31 cellular contexts compared by ENCODE assay signal in genomic region chr10:47370878-47371277, GRCh38. TPM values are rescaled to one million over a fixed set of nuclear protein-coding genes. Genes with fewer than 3 reads are reported as not detected.
A peak's percentile ranks its signal among the peaks of the same experiment; 100 is the strongest.
DNase-seq lines count a peak whose midpoint lies in the region; ATAC-seq and TF ChIP-seq lines count a peak whose summit lies in the region.
"Had no signal": no experiment of that assay in that cellular context is flagged by ENCODE, and none has a peak within 500 bp of the region (broad histone marks: within the 10 kb centered on the region; RNA-seq: fewer than 3 reads in every experiment).

No MANE protein-coding gene starts in this region.

- H3K36me3 ChIP-seq in spleen: no peaks in the 10 kb centered on the region
- H3K36me3 ChIP-seq in CD4-positive, alpha-beta memory T cell (ENCODE audit: insufficient read depth, low read length): no peaks in the 10 kb centered on the region
- H3K36me3 ChIP-seq: sigmoid colon, thoracic aorta had no signal

- CTCF ChIA-PET in CD4-positive, alpha-beta memory T cell (lab: Charles Lee; ENCODE audit: partially characterized antibody): interaction anchor here (1.0 kb wide), 1 partner anchor 10 kb away, joined by 3 read pairs; no protein-coding TSS in a partner anchor

- no peaks in the 10 kb centered on the region for H3K9me3 Mint-ChIP-seq in CD4-positive, alpha-beta memory T cell
- H3K9me3 Mint-ChIP-seq: activated naive CD4-positive, alpha-beta T cell treated with anti-CD3 and anti-CD28 coated beads, Interleukin-2, amount 50 U/mL, for 24 hours; GM23338; neural crest cell; stimulated activated naive B cell treated with anti-CD40 and anti-IgM and Interleukin-4, amounts not matched to agents 10 μg/mL and 1 μg/mL and 100 μg/mL, for 72 hours had no signal

- peaks cover 4 to 12% (median 4%) of the 10 kb centered on the region in 4 donors for H3K4me1 Mint-ChIP-seq in CD4-positive, alpha-beta memory T cell
- H3K4me1 Mint-ChIP-seq: activated CD4-positive, alpha-beta T cell treated with anti-CD3 and anti-CD28 coated beads for 36 hours; activated naive CD4-positive, alpha-beta T cell treated with anti-CD3 and anti-CD28 coated beads, Interleukin-2, amount 50 U/mL, for 24 hours; neural crest cell; stimulated activated naive B cell treated with anti-CD40 and anti-IgM and Interleukin-4, amounts not matched to agents 10 μg/mL and 1 μg/mL and 100 μg/mL, for 72 hours had no signal

- intact Hi-C loops in spleen (cut with DNase I; ENCODE audit: low total_unique reads): no loop called here
- intact Hi-C loops in CD4-positive, alpha-beta memory T cell (cut with micrococcal nuclease): no loop called here

- no peak overlapping the region for H3K27ac ChIP-seq in spleen
- H3K27ac ChIP-seq in CD4-positive, alpha-beta memory T cell (ENCODE audit: low read depth, low read length): no peak overlapping the region
- H3K27ac ChIP-seq: RWPE1, sigmoid colon, thoracic aorta had no signal

- H3K27ac Mint-ChIP-seq in CD4-positive, alpha-beta memory T cell: no peak overlapping the region
- H3K27ac Mint-ChIP-seq: activated CD4-positive, alpha-beta T cell treated with anti-CD3 and anti-CD28 coated beads for 36 hours; activated naive CD4-positive, alpha-beta T cell treated with anti-CD3 and anti-CD28 coated beads, Interleukin-2, amount 50 U/mL, for 24 hours; GM23338; stimulated activated naive B cell treated with anti-CD40 and anti-IgM and Interleukin-4, amounts not matched to agents 10 μg/mL and 1 μg/mL and 100 μg/mL, for 72 hours had no signal

- no peak for TF ChIP-seq POLR2A in spleen (IDR thresholded peaks at IDR 0.05)

- DNase-seq in 8988T (peak; percentile 2), D341Med (ENCODE audit: low spot score) (peak; percentile 17), epidermal melanocyte (ENCODE audit: insufficient read length, low spot score) (peak; percentile 10), spleen (peak; percentile 49), GM20000 (ENCODE audit: low spot score) (no peak)
- no peak for DNase-seq in CD4-positive, alpha-beta memory T cell
- DNase-seq: activated CD4-positive, alpha-beta T cell treated with anti-CD3 and anti-CD28 coated beads for 36 hours; amygdala; C1 segment of cervical spinal cord; Calu3; effector CD4-positive, alpha-beta T cell; erythroblast; Karpas-422; NCI-H1417 treated with DMSO at 0.1 percent for 48 hours; NCI-H2081; NCI-H446; NCI-H82; stimulated activated naive B cell treated with anti-CD40 and anti-IgM and Interleukin-4, amounts not matched to agents 10 μg/mL and 1 μg/mL and 100 μg/mL, for 72 hours; T-helper 2 cell had no signal

- no peak overlapping the region for H3K4me3 Mint-ChIP-seq in CD4-positive, alpha-beta memory T cell
- H3K4me3 Mint-ChIP-seq: activated CD4-positive, alpha-beta T cell treated with anti-CD3 and anti-CD28 coated beads for 36 hours; activated naive CD4-positive, alpha-beta T cell treated with anti-CD3 and anti-CD28 coated beads, Interleukin-2, amount 50 U/mL, for 24 hours; GM23338; neural crest cell; stimulated activated naive B cell treated with anti-CD40 and anti-IgM and Interleukin-4, amounts not matched to agents 10 μg/mL and 1 μg/mL and 100 μg/mL, for 72 hours had no signal

- peaks cover 0 to 9% (median 0%) of the 10 kb centered on the region in 7 donors for H3K27me3 ChIP-seq in spleen (replicated peaks in 1 of 7)
- no peaks in the 10 kb centered on the region for H3K27me3 ChIP-seq in CD4-positive, alpha-beta memory T cell (ENCODE audit: insufficient read depth, low read length)
- H3K27me3 ChIP-seq: sigmoid colon had no signal

- TF ChIP-seq CTCF in spleen (IDR thresholded peaks at IDR 0.05 in 8 of 11, conservative IDR thresholded peaks at IDR 0.05 in 3 of 11): no peak
- no peak for TF ChIP-seq CTCF in GM20000 (IDR thresholded peaks at IDR 0.05; ENCODE audit: extremely low read depth, missing control alignments)

- 91 to 95% (median 94%) methylated on average over 7 of the region's 7 CpGs for WGBS in spleen, 5 donors

- POLR2A ChIA-PET in CD4-positive, alpha-beta memory T cell (lab: Charles Lee; ENCODE audit: partially characterized antibody): no interaction called here

- H3K27me3 Mint-ChIP-seq in CD4-positive, alpha-beta memory T cell: peaks cover 9 to 20% of the 10 kb centered on the region in 2 donors

- no peaks in the 10 kb centered on the region for H3K36me3 Mint-ChIP-seq in CD4-positive, alpha-beta memory T cell
- H3K36me3 Mint-ChIP-seq: activated naive CD4-positive, alpha-beta T cell treated with anti-CD3 and anti-CD28 coated beads, Interleukin-2, amount 50 U/mL, for 24 hours; stimulated activated naive B cell treated with anti-CD40 and anti-IgM and Interleukin-4, amounts not matched to agents 10 μg/mL and 1 μg/mL and 100 μg/mL, for 72 hours had no signal

- H3K4me1 ChIP-seq in spleen: no peaks in the 10 kb centered on the region
- H3K4me1 ChIP-seq in CD4-positive, alpha-beta memory T cell (ENCODE audit: insufficient read depth, low read length): peaks cover 7% of the 10 kb centered on the region

- no peak for ATAC-seq in GM19455 (IDR thresholded peaks at IDR 0.05; ENCODE audit: unreplicated experiment)
- ATAC-seq: activated CD4-positive, alpha-beta T cell treated with anti-CD3 and anti-CD28 coated beads for 36 hours; GM23338; HepG2; stimulated activated naive B cell treated with anti-CD40 and anti-IgM and Interleukin-4, amounts not matched to agents 10 μg/mL and 1 μg/mL and 100 μg/mL, for 72 hours had no signal

- no peaks in the 10 kb centered on the region for H3K9me3 ChIP-seq in spleen
- no peaks in the 10 kb centered on the region for H3K9me3 ChIP-seq in CD4-positive, alpha-beta memory T cell (ENCODE audit: control insufficient read depth in 1 of 2, low read length in 2 of 2)
- H3K9me3 ChIP-seq: sigmoid colon, thoracic aorta had no signal

- no peak overlapping the region for H3K4me3 ChIP-seq in spleen
- H3K4me3 ChIP-seq in CD4-positive, alpha-beta memory T cell (ENCODE audit: low read length in 2 of 2): no peak overlapping the region
- H3K4me3 ChIP-seq: GM23338, sigmoid colon, thoracic aorta had no signal

RNA-seq across cellular contexts. Expression of gene ZNF488, which starts 13.2 kb away (rescaled TPM):
- under 1 TPM in 3 of 7 donors, not detected in 4; 0.09 to 0.26 (median 0.13) TPM for total RNA-seq in spleen
- under 1 TPM in 1 of 3 donors, not detected in 2; 0.02 TPM for polyA plus RNA-seq in spleen
- total RNA-seq in CD4-positive, alpha-beta memory T cell: not detected
- polyA plus RNA-seq in CD4-positive, alpha-beta memory T cell: under 1 TPM in 1 of 2 donors, not detected in 1; 0.20 TPM
- total RNA-seq: thoracic aorta had no signal

RNA-seq across cellular contexts. Expression of gene RBP3, which starts 22.7 kb away (rescaled TPM):
- total RNA-seq in spleen: not detected
- polyA plus RNA-seq in spleen: not detected
- not detected for total RNA-seq in CD4-positive, alpha-beta memory T cell
- polyA plus RNA-seq in CD4-positive, alpha-beta memory T cell: not detected
- total RNA-seq: activated CD4-positive, alpha-beta T cell treated with anti-CD3 and anti-CD28 coated beads for 36 hours; activated CD8-positive, alpha-beta memory T cell treated with anti-CD3 and anti-CD28 coated beads for 36 hours; Calu3; GM23338; HepG2; kidney epithelial cell; lung microvascular endothelial cell; neural crest cell; sigmoid colon; thoracic aorta had no signal
- polyA plus RNA-seq: AG04450, GM23338, HepG2, sigmoid colon had no signal

RNA-seq across cellular contexts. Expression of gene GDF2, which starts 48.6 kb away (rescaled TPM):
- total RNA-seq in spleen: not detected
- polyA plus RNA-seq in spleen: not detected
- total RNA-seq in CD4-positive, alpha-beta memory T cell: not detected
- not detected for polyA plus RNA-seq in CD4-positive, alpha-beta memory T cell
- total RNA-seq: activated CD4-positive, alpha-beta T cell treated with anti-CD3 and anti-CD28 coated beads for 36 hours; activated CD8-positive, alpha-beta memory T cell treated with anti-CD3 and anti-CD28 coated beads for 36 hours; Calu3; GM23338; HepG2; kidney epithelial cell; lung microvascular endothelial cell; neural crest cell; sigmoid colon; thoracic aorta had no signal
- polyA plus RNA-seq: AG04450, GM23338, HepG2, sigmoid colon had no signal

Comparison
In these comparisons a context has a peak if more than half of its experiments do, and no peak if none do; other contexts are left out.
1. DNase-seq: peak in 8988T (single experiment), D341Med (single experiment), epidermal melanocyte (single experiment) and spleen (single experiment); none in GM20000 (single experiment) and CD4-positive, alpha-beta memory T cell (0 of 5).